In genomic region chr14:23446291-23446851, GRCh38 we compare ENCODE assay signal across 20 cellular contexts. TPM values are rescaled to one million over a fixed set of nuclear protein-coding genes. Genes with fewer than 3 reads are reported as not detected.
A peak's percentile ranks its signal among the peaks of the same experiment; 100 is the strongest.
DNase-seq lines count a peak whose midpoint lies in the region; ATAC-seq, FAIRE-seq and TF ChIP-seq lines count a peak whose summit lies in the region.
"Had no signal": no experiment of that assay in that cellular context is flagged by ENCODE, and none has a peak within 500 bp of the region (broad histone marks: within the 10 kb centered on the region; RNA-seq: fewer than 3 reads in every experiment).

No MANE protein-coding gene starts in this region.

- CTCF ChIA-PET in K562 (lab: Yijun Ruan, JAX; ENCODE audit: low intra/inter-chr PET ratio) = no interaction called here

- intact Hi-C loops in K562 (cut with micrococcal nuclease) = no loop called here
- intact Hi-C loops in head of caudate nucleus (cut with DNase I) = loop anchor here (10.0 kb wide), 1 partner anchor 102 kb away; no protein-coding TSS in a partner anchor
- intact Hi-C loops in aorta (cut with DNase I) = no loop called here

- FAIRE-seq in K562 (lab: Jason Lieb, UNC) = no peak
- FAIRE-seq: urothelium cell line had no signal

- no peak for DNase-seq in K562 (ENCODE audit: extremely low read depth in 1 of 4, low spot score in 3 of 4)
- DNase-seq in head of caudate nucleus = peak in 31 of 42 donors; percentile 14 to 76 (median 49)
- peak; percentile 18 for DNase-seq in left lobe of liver (ENCODE audit: low spot score)
- no peak for DNase-seq in LoVo (ENCODE audit: low spot score)
- DNase-seq in H4 (ENCODE audit: low spot score) = no peak
- no peak for DNase-seq in aorta
- DNase-seq: activated CD4-positive, alpha-beta T cell treated with anti-CD3 and anti-CD28 coated beads, Interleukin-2, amount 10 ng/mL, durations not matched to agents 24 days and 14 days; MM.1S; natural killer cell; NCI-H187 treated with DMSO at 0.1 percent for 48 hours; NCI-H446; stimulated activated naive CD4-positive, alpha-beta T cell treated with Interleukin-2 at 50 U/mL for 16 hours had no signal

- no peaks in the 10 kb centered on the region for H4K20me1 ChIP-seq in K562 (replicated peaks; ENCODE audit: control insufficient read depth, insufficient read depth, low read length)

- peaks cover 6% of the 10 kb centered on the region in 2 experiments; a peak in 4 of 5 replicates for H3K4me1 ChIP-seq in K562 (replicated peaks in 1 of 2; ENCODE audit: control insufficient read depth in 2 of 2, insufficient read depth in 2 of 2, low read length in 2 of 2)
- peaks cover 8 to 40% (median 39%) of the 10 kb centered on the region in 3 donors for H3K4me1 ChIP-seq in skeletal muscle tissue (ENCODE audit: control insufficient read depth in 3 of 3, insufficient read depth in 3 of 3, low read length in 3 of 3)
- no peaks in the 10 kb centered on the region for H3K4me1 ChIP-seq in aorta (ENCODE audit: control insufficient read depth in 1 of 2, insufficient read depth in 2 of 2, low read length in 2 of 2)

- H3K9me1 ChIP-seq in K562 (ENCODE audit: control insufficient read depth, insufficient read depth, low read length) = no peaks in the 10 kb centered on the region

- WGBS in K562 (ENCODE audit: insufficient coverage, low coverage, missing lambda C conversion rate) = 11% methylated on average over 4 of the region's 4 CpGs
- 35 to 42% methylated on average over 4 of the region's 4 CpGs for WGBS in aorta, 2 donors

- POLR2A ChIA-PET in K562 (lab: Yijun Ruan, JAX) = interaction anchor here (0.7 kb wide), 2 partner anchors 66 to 76 kb away, joined by 3 read pairs; no protein-coding TSS in a partner anchor

- BruUV-seq in K562 (replicated peaks; lab: Mats Ljungman, UMichigan) = no TSS peak

- no peaks in the 10 kb centered on the region for H3K79me2 ChIP-seq in K562 (ENCODE audit: control insufficient read depth, insufficient read depth, low read length)

- H3K9ac ChIP-seq in K562 (ENCODE audit: insufficient read depth in 1 of 2, low read depth in 2 of 2, low read length in 2 of 2) (no peak overlapping the region), skeletal muscle tissue (ENCODE audit: low read depth in 1 of 3, low read length in 3 of 3) (peak overlapping the region; percentile 35 to 71 (median 58))

- 0 out of 2 replicates have a peak overlapping the region, but pooled peaks have one; percentile 44 for H2AFZ ChIP-seq in K562 (ENCODE audit: low read depth, low read length)

- no peak overlapping the region for H3K27ac ChIP-seq in K562 (ENCODE audit: extremely low read depth, low read depth, low read length)
- H3K27ac ChIP-seq in skeletal muscle tissue (ENCODE audit: low read depth, low read length) = peak overlapping the region; percentile 90
- H3K27ac ChIP-seq in aorta (ENCODE audit: low read depth in 1 of 2, low read length in 2 of 2) = no peak overlapping the region
- H3K27ac ChIP-seq: RWPE1 had no signal

- TF ChIP-seq RAD21 in K562 (CRISPR knock-in tag; conservative IDR thresholded peaks at IDR 0.05 in 1 of 2, IDR thresholded peaks at IDR 0.05 in 1 of 2) = peak in 1 of 2 experiments; percentile 42; a peak in 2 of 4 replicates

- TF ChIP-seq POLR2A in K562 (conservative IDR thresholded peaks at IDR 0.05) = no peak

- H3K36me3 ChIP-seq in K562 (ENCODE audit: control insufficient read depth, insufficient read depth, low read length) = no peaks in the 10 kb centered on the region
- no peaks in the 10 kb centered on the region for H3K36me3 ChIP-seq in skeletal muscle tissue (ENCODE audit: control insufficient read depth in 3 of 3, insufficient read depth in 3 of 3, low read length in 3 of 3)
- no peaks in the 10 kb centered on the region for H3K36me3 ChIP-seq in aorta (ENCODE audit: control insufficient read depth in 1 of 2, insufficient read depth in 2 of 2, low read length in 1 of 2)

- no peak overlapping the region for H3K4me3 ChIP-seq in K562
- H3K4me3 ChIP-seq in skeletal muscle tissue (ENCODE audit: low read length in 3 of 3) = peak overlapping the region in 1 of 3 donors; percentile 7
- no peak overlapping the region for H3K4me3 ChIP-seq in aorta (ENCODE audit: low read length in 2 of 2)

- no peak overlapping the region for H3K4me2 ChIP-seq in K562 (ENCODE audit: insufficient read depth, low read length)

- no peak for TF ChIP-seq EP300 in K562 (IDR thresholded peaks at IDR 0.05; ENCODE audit: low read length)

- in situ Hi-C loops in K562 (cut with MboI) = no loop called here

- ATAC-seq in K562 = peak; percentile 63; the same call in 2 of the 3 replicates
- ATAC-seq in left lobe of liver = no peak
- ATAC-seq in GM19463 (IDR thresholded peaks at IDR 0.05; ENCODE audit: unreplicated experiment) = no peak
- ATAC-seq in aorta (ENCODE audit: low FRiP score) = no peak
- ATAC-seq: natural killer cell had no signal

- H3K27me3 ChIP-seq in K562 (ENCODE audit: control insufficient read depth in 2 of 2, insufficient read depth in 2 of 2, low read length in 2 of 2) (no peaks in the 10 kb centered on the region), skeletal muscle tissue (ENCODE audit: control insufficient read depth in 3 of 3, insufficient read depth in 3 of 3, low read length in 3 of 3) (no peaks in the 10 kb centered on the region), aorta (ENCODE audit: control insufficient read depth in 1 of 2, insufficient read depth in 2 of 2, low read length in 1 of 2) (peaks cover 0 to 1% of the 10 kb centered on the region in 2 donors)

- peak in 2 of 3 experiments; percentile 17 to 31; a peak in 3 of 6 replicates for TF ChIP-seq CTCF in K562 (IDR thresholded peaks at IDR 0.05 in 2 of 3, conservative IDR thresholded peaks at IDR 0.05 in 1 of 3; ENCODE audit: insufficient read depth in 2 of 3, low read depth in 1 of 3, low read length in 3 of 3)

- H3K9me3 ChIP-seq in K562 (replicated peaks; ENCODE audit: control insufficient read depth, insufficient read depth, low read depth, low read length) (no peaks in the 10 kb centered on the region), skeletal muscle tissue (ENCODE audit: control insufficient read depth in 3 of 3, low read length in 3 of 3) (no peaks in the 10 kb centered on the region), aorta (ENCODE audit: control insufficient read depth, low read length) (no peaks in the 10 kb centered on the region)

RNA-seq across cellular contexts. Expression of gene MYH7, which starts 10.9 kb away (rescaled TPM):
- total RNA-seq in K562 (2011; cell fraction: chromatin; rRNA removed; ENCODE audit: low replicate concordance) = not detected in 2 replicates
- not detected in 2 replicates for total RNA-seq in K562 (2011; cell fraction: nucleolus; rRNA removed)
- not detected in 2 replicates for total RNA-seq in K562 (2011; cell fraction: nucleoplasm; rRNA removed)
- total RNA-seq in K562 (2014; rRNA removed) = not detected in 2 replicates
- not detected in 2 replicates for total RNA-seq in K562 (2014; rRNA removed; fragmentation: Illumina TruSeq; extraction: Trizol)
- not detected in 2 replicates for total RNA-seq in K562 (2015; rRNA removed; fragmentation: Illumina TruSeq; extraction: Trizol)
- not detected in 2 replicates for total RNA-seq in K562 (2021)
- not detected in 2 replicates for polyA plus RNA-seq in K562 (2011; rRNA removed)
- not detected in 2 replicates for polyA plus RNA-seq in K562 (2011; cell fraction: cytosol; rRNA removed)
- polyA plus RNA-seq in K562 (2011; cell fraction: nucleus; rRNA removed) = not detected in 2 replicates
- polyA plus RNA-seq in K562 (2012) = not detected in 2 replicates
- not detected in 2 replicates for polyA plus RNA-seq in K562 (2014; fragmentation: Illumina TruSeq; extraction: Trizol)
- not detected for polyA plus RNA-seq in K562 (2014; fragmentation: Nextera tagmentation; extraction: Ambion mirVana)
- not detected in 2 replicates for polyA plus RNA-seq in K562 (2014; rRNA removed)
- not detected in 2 replicates for polyA minus RNA-seq in K562 (2011; rRNA and poly(A)+ RNA removed)
- not detected in 2 replicates for polyA minus RNA-seq in K562 (2011; cell fraction: cytosol; rRNA and poly(A)+ RNA removed)
- not detected in 2 replicates for polyA minus RNA-seq in K562 (2011; cell fraction: nucleus; rRNA and poly(A)+ RNA removed)
- total RNA-seq in left lobe of liver = not detected
- 426 TPM for total RNA-seq in skeletal muscle tissue
- not detected in 2 replicates for total RNA-seq in H4 (2014; rRNA removed; shearing (Covaris generic))
- total RNA-seq in aorta = not detected
- 1 to 10 TPM in 1 of 2 donors, under 1 TPM in 1; 0.33 to 1.6 TPM for polyA plus RNA-seq in aorta
- total RNA-seq: activated CD4-positive, alpha-beta T cell treated with anti-CD3 and anti-CD28 coated beads, Interleukin-2, amount 10 ng/mL, durations not matched to agents 24 days and 14 days; dermis microvascular lymphatic vessel endothelial cell; epithelial cell of proximal tubule; lung microvascular endothelial cell; natural killer cell; pulmonary artery endothelial cell had no signal

RNA-seq across cellular contexts. Expression of gene NGDN, which starts 23.1 kb away (rescaled TPM):
- total RNA-seq in K562 (2011; cell fraction: chromatin; rRNA removed; ENCODE audit: low replicate concordance) = 93.2 and 127 TPM in 2 replicates
- total RNA-seq in K562 (2011; cell fraction: nucleolus; rRNA removed) = 59.3 and 59.7 TPM in 2 replicates
- 71.3 and 86.8 TPM in 2 replicates for total RNA-seq in K562 (2011; cell fraction: nucleoplasm; rRNA removed)
- total RNA-seq in K562 (2014; rRNA removed) (55.1 and 65.3 TPM in 2 replicates), K562 (2014; rRNA removed; fragmentation: Illumina TruSeq; extraction: Trizol) (85.2 and 95.2 TPM in 2 replicates), K562 (2015; rRNA removed; fragmentation: Illumina TruSeq; extraction: Trizol) (73.1 and 74.9 TPM in 2 replicates), K562 (2021) (41.6 and 42.9 TPM in 2 replicates), left lobe of liver (12.1 TPM), skeletal muscle tissue (32.4 TPM), aorta (10 to 100 TPM; 30.8 to 34.5 TPM)
- polyA plus RNA-seq in K562 (2011; rRNA removed) (62.2 and 82.6 TPM in 2 replicates), K562 (2014; fragmentation: Illumina TruSeq; extraction: Trizol) (71.9 and 74.0 TPM in 2 replicates), K562 (2014; fragmentation: Nextera tagmentation; extraction: Ambion mirVana) (100 to 1,000 TPM; 165 to 195 TPM), K562 (2014; rRNA removed) (73.5 and 82.4 TPM in 2 replicates), aorta (10 to 100 TPM; 36.6 to 41.7 TPM)
- 21.4 and 31.5 TPM in 2 replicates for polyA plus RNA-seq in K562 (2011; cell fraction: cytosol; rRNA removed)
- polyA plus RNA-seq in K562 (2011; cell fraction: nucleus; rRNA removed) = 51.2 and 90.7 TPM in 2 replicates
- 30.7 and 63.7 TPM in 2 replicates for polyA plus RNA-seq in K562 (2012)
- polyA minus RNA-seq in K562 (2011; rRNA and poly(A)+ RNA removed) = 59.7 and 68.6 TPM in 2 replicates
- 23.7 and 25.8 TPM in 2 replicates for polyA minus RNA-seq in K562 (2011; cell fraction: cytosol; rRNA and poly(A)+ RNA removed)
- polyA minus RNA-seq in K562 (2011; cell fraction: nucleus; rRNA and poly(A)+ RNA removed) = 26.7 and 45.9 TPM in 2 replicates
- 65.3 and 80.2 TPM in 2 replicates for total RNA-seq in H4 (2014; rRNA removed; shearing (Covaris generic))

RNA-seq across cellular contexts. Expression of gene MYH6, which starts 38.3 kb away (rescaled TPM):
- 0.09 TPM in 1 of 2 replicates, not detected in the other for total RNA-seq in K562 (2011; cell fraction: chromatin; rRNA removed; ENCODE audit: low replicate concordance)
- not detected in 2 replicates for total RNA-seq in K562 (2011; cell fraction: nucleolus; rRNA removed)
- total RNA-seq in K562 (2011; cell fraction: nucleoplasm; rRNA removed) = not detected in 2 replicates
- not detected in 2 replicates for total RNA-seq in K562 (2014; rRNA removed)
- not detected in 2 replicates for total RNA-seq in K562 (2014; rRNA removed; fragmentation: Illumina TruSeq; extraction: Trizol)
- not detected in 2 replicates for total RNA-seq in K562 (2015; rRNA removed; fragmentation: Illumina TruSeq; extraction: Trizol)
- total RNA-seq in K562 (2021) = not detected in 2 replicates
- not detected in 2 replicates for polyA plus RNA-seq in K562 (2011; rRNA removed)
- 0.04 TPM in 1 of 2 replicates, not detected in the other for polyA plus RNA-seq in K562 (2011; cell fraction: cytosol; rRNA removed)
- polyA plus RNA-seq in K562 (2011; cell fraction: nucleus; rRNA removed) = 0.03 and 0.04 TPM in 2 replicates
- polyA plus RNA-seq in K562 (2012) = 0.03 TPM in 2 replicates
- not detected in 2 replicates for polyA plus RNA-seq in K562 (2014; fragmentation: Illumina TruSeq; extraction: Trizol)
- not detected for polyA plus RNA-seq in K562 (2014; fragmentation: Nextera tagmentation; extraction: Ambion mirVana)
- not detected in 2 replicates for polyA plus RNA-seq in K562 (2014; rRNA removed)
- 0.12 TPM in 1 of 2 replicates, not detected in the other for polyA minus RNA-seq in K562 (2011; rRNA and poly(A)+ RNA removed)
- not detected in 2 replicates for polyA minus RNA-seq in K562 (2011; cell fraction: cytosol; rRNA and poly(A)+ RNA removed)
- polyA minus RNA-seq in K562 (2011; cell fraction: nucleus; rRNA and poly(A)+ RNA removed) = not detected in 2 replicates
- total RNA-seq in left lobe of liver = not detected
- total RNA-seq in skeletal muscle tissue = 2.1 TPM
- not detected in 2 replicates for total RNA-seq in H4 (2014; rRNA removed; shearing (Covaris generic))
- not detected for total RNA-seq in aorta
- 10 to 100 TPM in 1 of 2 donors, under 1 TPM in 1; 0.67 to 11.5 TPM for polyA plus RNA-seq in aorta
- total RNA-seq: dermis microvascular lymphatic vessel endothelial cell, epithelial cell of proximal tubule, lung microvascular endothelial cell, natural killer cell, pulmonary artery endothelial cell had no signal

Comparison
In these comparisons a context has a peak if more than half of its experiments do, and no peak if none do; other contexts are left out.
1. DNase-seq: peak in head of caudate nucleus (31 of 42) and left lobe of liver (single experiment); none in K562 (0 of 4), LoVo (single experiment), H4 (single experiment) and aorta (0 of 2).
2. H3K9ac ChIP-seq: peak in skeletal muscle tissue (3 of 3); none in K562 (0 of 2).
3. RNA of gene MYH7, which starts 10.9 kb away (total RNA-seq): 426 TPM in skeletal muscle tissue (single experiment); not detected in aorta, not detected in K562, not detected in left lobe of liver (single experiment) and not detected in H4; every median in the first group is over 100 times any median in the second.